Comparison of ENCODE assay signal across 8 cellular contexts in genomic region chr18:26091047-26091630, GRCh38. TPM values are rescaled to one million over a fixed set of nuclear protein-coding genes. Genes with fewer than 3 reads are reported as not detected.
DNase-seq lines count a peak whose midpoint lies in the region; ATAC-seq lines count a peak whose summit lies in the region.

No MANE protein-coding gene starts in this region.

- H3K27me3 ChIP-seq in SJCRH30 (no peaks in the 10 kb centered on the region), muscle layer of duodenum (ENCODE audit: low read depth, low read length) (no peaks in the 10 kb centered on the region)

- peak overlapping the region; percentile 96 for H3K27ac Mint-ChIP-seq in effector memory CD8-positive, alpha-beta T cell

- no peaks in the 10 kb centered on the region for H3K27me3 Mint-ChIP-seq in effector memory CD8-positive, alpha-beta T cell

- H3K27ac ChIP-seq in SJCRH30 (peak overlapping the region; percentile 95), muscle layer of duodenum (ENCODE audit: low read length) (peak overlapping the region; percentile 92)

- H3K9me3 ChIP-seq in SJCRH30 (replicated peaks), result no peaks in the 10 kb centered on the region
- H3K9me3 ChIP-seq in muscle layer of duodenum (ENCODE audit: control insufficient read depth in 1 of 2, low read length in 2 of 2), result no peaks in the 10 kb centered on the region

- peaks cover 19% of the 10 kb centered on the region for H3K36me3 Mint-ChIP-seq in effector memory CD8-positive, alpha-beta T cell (ENCODE audit: insufficient read depth)

- peak overlapping the region; percentile 89 to 95 for H3K4me3 Mint-ChIP-seq in effector memory CD8-positive, alpha-beta T cell

- ATAC-seq in GM19455 (IDR thresholded peaks at IDR 0.05; ENCODE audit: unreplicated experiment), result peak; percentile 55
- peak; percentile 33 for ATAC-seq in HG03457 (IDR thresholded peaks at IDR 0.05; ENCODE audit: unreplicated experiment)
- ATAC-seq in effector memory CD8-positive, alpha-beta T cell (replicated peaks), result peak; percentile 28

- peaks cover 7% of the 10 kb centered on the region; the same call in 1 of the 2 replicates for H3K36me3 ChIP-seq in SJCRH30
- peaks cover 0 to 9% of the 10 kb centered on the region in 2 donors for H3K36me3 ChIP-seq in muscle layer of duodenum (ENCODE audit: control insufficient read depth in 1 of 2, insufficient read depth in 2 of 2, low read length in 2 of 2)

- peaks cover 20 to 33% of the 10 kb centered on the region in 2 donors for H3K4me1 Mint-ChIP-seq in effector memory CD8-positive, alpha-beta T cell (ENCODE audit: low read depth in 2 of 2)

- in situ Hi-C loops in G401 (cut with HindIII; ENCODE audit: low sequenced_read_pairs), result no loop called here

- H3K9me3 Mint-ChIP-seq in effector memory CD8-positive, alpha-beta T cell, result no peaks in the 10 kb centered on the region

- H3K4me3 ChIP-seq in SJCRH30, result peak overlapping the region; percentile 91
- peak overlapping the region; percentile 91 to 94 for H3K4me3 ChIP-seq in muscle layer of duodenum (ENCODE audit: low read depth in 1 of 2, low read length in 2 of 2)

- no peaks in the 10 kb centered on the region for H3K4me1 ChIP-seq in SJCRH30
- peaks cover 3 to 21% of the 10 kb centered on the region in 2 donors for H3K4me1 ChIP-seq in muscle layer of duodenum (ENCODE audit: control insufficient read depth in 1 of 2, insufficient read depth in 2 of 2, low read length in 2 of 2)

- DNase-seq in ELR (ENCODE audit: low read depth) (peak; percentile 81), SJCRH30 (no peak), NK-92 (lab: John Stamatoyannopoulos, UW; ENCODE audit: unreplicated experiment) (no peak), G401 (ENCODE audit: low spot score) (no peak)
- no peak for DNase-seq in effector memory CD8-positive, alpha-beta T cell

RNA-seq across cellular contexts. Expression of gene SS18, which starts 0.7 kb away (rescaled TPM):
- 61.3 and 70.2 TPM in 2 replicates for total RNA-seq in SJCRH30 (2014; rRNA removed; shearing (Covaris generic))
- total RNA-seq in G401 (2014; rRNA removed; shearing (Covaris generic)), result 96.5 and 151 TPM in 2 replicates

RNA-seq across cellular contexts. Expression of gene PSMA8, which starts 42.5 kb away (rescaled TPM):
- total RNA-seq in SJCRH30 (2014; rRNA removed; shearing (Covaris generic)), result not detected in 2 replicates
- total RNA-seq in G401 (2014; rRNA removed; shearing (Covaris generic)), result not detected in 2 replicates
